In the genomic region with DNA sequence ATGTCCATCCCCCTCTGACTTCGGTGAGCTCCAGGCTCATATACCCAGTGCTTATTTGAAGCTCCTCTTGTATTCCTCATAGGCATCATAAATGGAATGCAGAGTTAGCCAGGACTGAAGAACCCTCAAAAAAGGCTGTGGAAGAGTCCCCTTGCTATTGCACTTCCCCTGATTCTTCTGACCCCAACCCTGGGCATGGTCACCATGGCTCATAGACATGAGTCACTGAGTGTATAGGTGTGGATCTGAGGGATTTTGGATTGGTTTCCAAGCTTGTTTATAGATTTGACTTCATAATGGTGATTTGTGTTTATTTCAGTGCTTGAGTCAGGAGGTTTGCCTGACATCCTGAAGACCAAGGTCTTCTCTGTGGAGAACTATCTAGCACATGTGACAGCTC, we compare ENCODE assay signal across 1 cellular context.
TF ChIP-seq lines count a peak whose summit lies in the region.

No MANE protein-coding gene starts in this region.

TF ChIP-seq in endothelial cell of umbilical vein, 7 proteins besides CTCF, POLR2A, EP300 and RAD21:
- TF ChIP-seq, protein P1, sequence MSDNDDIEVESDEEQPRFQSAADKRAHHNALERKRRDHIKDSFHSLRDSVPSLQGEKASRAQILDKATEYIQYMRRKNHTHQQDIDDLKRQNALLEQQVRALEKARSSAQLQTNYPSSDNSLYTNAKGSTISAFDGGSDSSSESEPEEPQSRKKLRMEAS (IDR thresholded peaks at IDR 0.05; ENCODE audit: insufficient read depth, insufficient read length) = no peak
- no peak for TF ChIP-seq FOS (IDR thresholded peaks at IDR 0.05; ENCODE audit: borderline replicate concordance, insufficient read depth, low read length)
